9 cellular contexts compared by ENCODE assay signal in genomic region chr14:105059035-105059916, GRCh38. TPM values are rescaled to one million over a fixed set of nuclear protein-coding genes. Genes with fewer than 3 reads are reported as not detected.
DNase-seq lines count a peak whose midpoint lies in the region; ATAC-seq and TF ChIP-seq lines count a peak whose summit lies in the region.
"Had no signal": no experiment of that assay in that cellular context is flagged by ENCODE, and none has a peak within 500 bp of the region (broad histone marks: within the 10 kb centered on the region; RNA-seq: fewer than 3 reads in every experiment).

No MANE protein-coding gene starts in this region.

- POLR2A ChIA-PET in CD8-positive, alpha-beta memory T cell (lab: Charles Lee): interaction anchor here (0.6 to 1.8 kb wide), 2 partner anchors 14 to 17 kb away, joined by 4 to 6 read pairs; no protein-coding TSS in a partner anchor
- POLR2A ChIA-PET in T-cell (lab: Charles Lee): no interaction called here

- no peak overlapping the region for H4K8ac ChIP-seq in neuronal stem cell (ENCODE audit: low read depth, low read length)

- H3K4me1 ChIP-seq in CD8-positive, alpha-beta memory T cell (ENCODE audit: insufficient read depth, low read length): peaks cover 65% of the 10 kb centered on the region
- H3K4me1 ChIP-seq in neuronal stem cell (ENCODE audit: control insufficient read depth in 2 of 2, insufficient read depth in 1 of 2, low read depth in 1 of 2, low read length in 2 of 2): peaks cover 5 to 13% of the 10 kb centered on the region in 2 donors

- peak overlapping the region; percentile 68 to 100 (median 88) for H3K4me3 Mint-ChIP-seq in CD8-positive, alpha-beta memory T cell
- H3K4me3 Mint-ChIP-seq in T-cell: peak overlapping the region; percentile 80 to 85 (median 82)
- H3K4me3 Mint-ChIP-seq in Calu3 (ENCODE audit: low read depth, unreplicated experiment): no peak overlapping the region

- TF ChIP-seq CTCF in WERI-Rb-1 (IDR thresholded peaks at IDR 0.05; ENCODE audit: low read depth, low read length): no peak
- TF ChIP-seq CTCF in Calu3 (IDR thresholded peaks at IDR 0.05; ENCODE audit: unreplicated experiment): no peak

- H3K14ac ChIP-seq in neuronal stem cell (ENCODE audit: low read length): no peak overlapping the region

- no peak overlapping the region for H3K4me2 ChIP-seq in neuronal stem cell (ENCODE audit: insufficient read depth, low read length, poor library complexity, severe bottlenecking)

- WGBS in neuronal stem cell (ENCODE audit: extremely low coverage in 2 of 2, insufficient read length in 2 of 2, insufficient replicate concordance in 1 of 2), 2 donors: no CpG with 5 or more reads among the region's 22 CpGs

- peak; percentile 45 to 93 (median 76) for DNase-seq in CD8-positive, alpha-beta memory T cell
- DNase-seq in T-cell: peak in 32 of 34 experiments; percentile 41 to 94 (median 79)
- DNase-seq in central memory CD4-positive, alpha-beta T cell: peak; percentile 81
- no peak for DNase-seq in neuronal stem cell (ENCODE audit: low spot score)
- DNase-seq in WERI-Rb-1: no peak
- DNase-seq in DMS153 treated with DMSO at 0.1 percent for 48 hours (lab: John Stamatoyannopoulos, UW; ENCODE audit: unreplicated experiment): no peak
- DNase-seq in Calu3: no peak
- DNase-seq in SHP77 (lab: John Stamatoyannopoulos, UW): no peak
- DNase-seq: NCI-H2227 treated with DMSO at 0.1 percent for 48 hours had no signal

- no peaks in the 10 kb centered on the region for H3K27me3 ChIP-seq in CD8-positive, alpha-beta memory T cell (ENCODE audit: insufficient read depth, low read length, poor library complexity, severe bottlenecking)
- H3K27me3 ChIP-seq in neuronal stem cell (ENCODE audit: control insufficient read depth in 3 of 3, insufficient read depth in 3 of 3, low read depth in 1 of 3, low read length in 3 of 3) (peaks cover 4 to 42% (median 18%) of the 10 kb centered on the region in 3 experiments), WERI-Rb-1 (ENCODE audit: insufficient read depth, low read depth, severe bottlenecking) (no peaks in the 10 kb centered on the region)

- H3K27ac ChIP-seq in CD8-positive, alpha-beta memory T cell (ENCODE audit: low read depth, low read length): peak overlapping the region; percentile 72
- H3K27ac ChIP-seq in neuronal stem cell (replicated peaks; ENCODE audit: low read length): no peak overlapping the region
- no peak overlapping the region for H3K27ac ChIP-seq in WERI-Rb-1

- no peak overlapping the region for H2BK120ac ChIP-seq in neuronal stem cell (ENCODE audit: low read depth, low read length)

- peak; percentile 36 to 82 (median 40) for ATAC-seq in T-cell (replicated peaks in 1 of 4)

- no peaks in the 10 kb centered on the region for H3K79me1 ChIP-seq in neuronal stem cell (ENCODE audit: low read depth, low read length)

- no TSS peak for BruUV-seq in Calu3 (replicated peaks; lab: Mats Ljungman, UMichigan)

- H3K36me3 ChIP-seq in CD8-positive, alpha-beta memory T cell (ENCODE audit: insufficient read depth, low read length): peaks cover 8% of the 10 kb centered on the region
- H3K36me3 ChIP-seq in neuronal stem cell (replicated peaks in 1 of 2; ENCODE audit: control insufficient read depth in 2 of 2, insufficient read depth in 2 of 2, low read length in 2 of 2) (no peaks in the 10 kb centered on the region), WERI-Rb-1 (no peaks in the 10 kb centered on the region)

- H2BK5ac ChIP-seq in neuronal stem cell (ENCODE audit: low read length): peak overlapping the region; percentile 16

- peaks cover 5 to 61% (median 9%) of the 10 kb centered on the region in 3 donors for H3K36me3 Mint-ChIP-seq in CD8-positive, alpha-beta memory T cell
- H3K36me3 Mint-ChIP-seq in T-cell (peaks cover 23% of the 10 kb centered on the region), Calu3 (ENCODE audit: insufficient read depth, unreplicated experiment) (peaks cover 19% of the 10 kb centered on the region)

- peak overlapping the region; percentile 27 for H3K9ac ChIP-seq in neuronal stem cell (ENCODE audit: low read depth, low read length, poor library complexity)

- peaks cover 42 to 73% (median 56%) of the 10 kb centered on the region in 3 donors for H3K4me1 Mint-ChIP-seq in CD8-positive, alpha-beta memory T cell
- H3K4me1 Mint-ChIP-seq in T-cell (peaks cover 54 to 57% (median 55%) of the 10 kb centered on the region in 3 donors), Calu3 (ENCODE audit: low read depth, unreplicated experiment) (peaks cover 2% of the 10 kb centered on the region)

- H3K9me3 ChIP-seq in CD8-positive, alpha-beta memory T cell (ENCODE audit: low read length): no peaks in the 10 kb centered on the region
- H3K9me3 ChIP-seq in neuronal stem cell (replicated peaks in 1 of 2; ENCODE audit: control insufficient read depth in 2 of 2, insufficient read depth in 1 of 2, low read depth in 1 of 2, low read length in 2 of 2): peaks cover 0 to 2% of the 10 kb centered on the region in 2 donors
- H3K9me3 ChIP-seq in WERI-Rb-1 (ENCODE audit: severe bottlenecking): no peaks in the 10 kb centered on the region

- H3K27me3 Mint-ChIP-seq in CD8-positive, alpha-beta memory T cell: peaks cover 0 to 2% of the 10 kb centered on the region in 2 donors
- H3K27me3 Mint-ChIP-seq in T-cell: no peaks in the 10 kb centered on the region
- H3K27me3 Mint-ChIP-seq in Calu3 (ENCODE audit: unreplicated experiment): no peaks in the 10 kb centered on the region

- H3K27ac Mint-ChIP-seq in CD8-positive, alpha-beta memory T cell: peak overlapping the region; percentile 92 to 100 (median 98)
- peak overlapping the region; percentile 97 to 98 for H3K27ac Mint-ChIP-seq in T-cell
- no peak overlapping the region for H3K27ac Mint-ChIP-seq in Calu3 (ENCODE audit: unreplicated experiment)

- CTCF ChIA-PET in CD8-positive, alpha-beta memory T cell (lab: Charles Lee): interaction anchor here (0.9 to 12.5 kb wide), 4 partner anchors 12 to 293 kb away, joined by 3 to 153 read pairs (median 58); no protein-coding TSS in a partner anchor
- CTCF ChIA-PET in T-cell (lab: Charles Lee) (interaction anchor here (0.5 to 2.4 kb wide), 3 partner anchors 15 to 414 kb away, joined by 3 to 10 read pairs (median 3); no protein-coding TSS in a partner anchor), Calu3 (lab: Charles Lee) (no interaction called here)

- no peak overlapping the region for H3K4me3 ChIP-seq in CD8-positive, alpha-beta memory T cell (ENCODE audit: low read length)
- H3K4me3 ChIP-seq in neuronal stem cell (ENCODE audit: low read length in 2 of 2) (no peak overlapping the region), WERI-Rb-1 (ENCODE audit: low read depth, low read length) (no peak overlapping the region)

- peak overlapping the region; percentile 92 for H2BK15ac ChIP-seq in neuronal stem cell (ENCODE audit: low read length)

- no peaks in the 10 kb centered on the region for H3K9me3 Mint-ChIP-seq in CD8-positive, alpha-beta memory T cell
- no peaks in the 10 kb centered on the region for H3K9me3 Mint-ChIP-seq in T-cell
- no peaks in the 10 kb centered on the region for H3K9me3 Mint-ChIP-seq in Calu3 (ENCODE audit: low read depth, unreplicated experiment)

- no peak overlapping the region for H4K91ac ChIP-seq in neuronal stem cell (ENCODE audit: low read depth, low read length, poor library complexity)

- no peak overlapping the region for H3K4ac ChIP-seq in neuronal stem cell (ENCODE audit: low read length)

- H2BK12ac ChIP-seq in neuronal stem cell (ENCODE audit: low read length): no peak overlapping the region

- intact Hi-C loops in Calu3 (cut with micrococcal nuclease; ENCODE audit: unreplicated experiment): no loop called here

- peak overlapping the region; percentile 60 for H3K18ac ChIP-seq in neuronal stem cell (ENCODE audit: low read length)

- H2AK5ac ChIP-seq in neuronal stem cell (ENCODE audit: low read depth, low read length): no peak overlapping the region

- H3K23ac ChIP-seq in neuronal stem cell (ENCODE audit: low read depth, low read length, poor library complexity): peak overlapping the region; percentile 60

- H2AFZ ChIP-seq in neuronal stem cell (ENCODE audit: low read length): no peak overlapping the region

RNA-seq across cellular contexts. Expression of gene GPR132, which starts 6.0 kb away (rescaled TPM):
- 10 to 100 TPM; 51.3 to 52.0 TPM for total RNA-seq in CD8-positive, alpha-beta memory T cell
- polyA plus RNA-seq in CD8-positive, alpha-beta memory T cell: 34.9 TPM
- total RNA-seq in T-cell (10 to 100 TPM; 47.0 to 58.0 (median 49.7) TPM), Calu3 (2022) (1.4 TPM in 2 replicates)
- polyA plus RNA-seq in neuronal stem cell (2013, experiment 1 of 2): 0.13 TPM
- polyA plus RNA-seq in neuronal stem cell (2013, experiment 2 of 2): 0.08 TPM

RNA-seq across cellular contexts. Expression of gene CDCA4, which starts 38.4 kb away (rescaled TPM):
- total RNA-seq in CD8-positive, alpha-beta memory T cell: 10 to 100 TPM; 73.0 to 76.7 TPM
- polyA plus RNA-seq in CD8-positive, alpha-beta memory T cell: 23.8 TPM
- total RNA-seq in T-cell (10 to 100 TPM; 13.0 to 20.1 (median 15.8) TPM), Calu3 (2022) (28.9 and 32.4 TPM in 2 replicates)
- polyA plus RNA-seq in neuronal stem cell (2013, experiment 1 of 2): 46.0 TPM
- 45.5 TPM for polyA plus RNA-seq in neuronal stem cell (2013, experiment 2 of 2)

Comparison
In these comparisons a context has a peak if more than half of its experiments do, and no peak if none do; other contexts are left out.
1. DNase-seq: peak in CD8-positive, alpha-beta memory T cell (5 of 5), T-cell (32 of 34) and central memory CD4-positive, alpha-beta T cell (single experiment); none in neuronal stem cell (single experiment), WERI-Rb-1 (single experiment), DMS153 treated with DMSO at 0.1 percent for 48 hours (single experiment), Calu3 (single experiment) and SHP77 (0 of 2).
2. RNA of gene GPR132, which starts 6.0 kb away (total RNA-seq): 51.3 to 52.0 TPM in CD8-positive, alpha-beta memory T cell and 47.0 to 58.0 TPM in T-cell; 1.4 TPM in Calu3; every median in the first group is over 10 times any median in the second.